ENCODE assay signal across 28 cellular contexts in genomic region chr5:142358648-142359047, GRCh38. TPM values are rescaled to one million over a fixed set of nuclear protein-coding genes. Genes with fewer than 3 reads are reported as not detected.
A peak's percentile ranks its signal among the peaks of the same experiment; 100 is the strongest.
DNase-seq lines count a peak whose midpoint lies in the region; ATAC-seq and TF ChIP-seq lines count a peak whose summit lies in the region.
"Had no signal": no experiment of that assay in that cellular context is flagged by ENCODE, and none has a peak within 500 bp of the region (broad histone marks: within the 10 kb centered on the region; RNA-seq: fewer than 3 reads in every experiment).

No MANE protein-coding gene starts in this region.

- no peaks in the 10 kb centered on the region for H4K20me1 ChIP-seq in PC-9 (ENCODE audit: insufficient read depth)

- no CpG with 5 or more reads among the region's 5 CpGs for WGBS in mesendoderm (ENCODE audit: extremely low coverage, insufficient coverage, low lambda C conversion rate)

- H3K79me2 ChIP-seq in PC-9 (ENCODE audit: low read depth) (peaks cover 17% of the 10 kb centered on the region), mesendoderm (ENCODE audit: control insufficient read depth, insufficient read depth, low read length) (no peaks in the 10 kb centered on the region)

- H3K4ac ChIP-seq in mesendoderm (ENCODE audit: low read depth, low read length), result peak overlapping the region; percentile 89

- H3K27ac ChIP-seq in PC-9 (no peak overlapping the region), mesendoderm (ENCODE audit: low read depth, low read length) (no peak overlapping the region)
- H3K27ac ChIP-seq: foreskin keratinocyte, WERI-Rb-1 had no signal

- H3F3A ChIP-seq in PC-9 (ENCODE audit: insufficient read depth, low read depth), result peaks cover 56% of the 10 kb centered on the region

- peak overlapping the region; percentile 95 for H3K27ac Mint-ChIP-seq in stimulated activated effector memory CD8-positive, alpha-beta T cell treated with anti-CD3 and anti-CD28 coated beads, Interleukin-12 subunit alpha, Interleukin-12 subunit beta, amount 100 ng/mL, for 72 hours

- CTCF ChIA-PET in PC-9 (lab: Charles Lee), result no interaction called here

- DNase-seq in cardiac septum (ENCODE audit: low spot score), result peak; percentile 50
- no peak for DNase-seq in left cardiac atrium
- DNase-seq in PC-9, result no peak
- DNase-seq in mesendoderm, result no peak
- no peak for DNase-seq in stimulated activated effector memory CD8-positive, alpha-beta T cell treated with anti-CD3 and anti-CD28 coated beads, Interleukin-12 subunit alpha, Interleukin-12 subunit beta, amount 100 ng/mL, for 72 hours (ENCODE audit: low spot score in 2 of 2)
- DNase-seq in DMS153 (lab: John Stamatoyannopoulos, UW), result no peak
- DNase-seq in stimulated activated naive CD4-positive, alpha-beta T cell treated with Interleukin-2 at 50 U/mL for 16 hours (lab: John Stamatoyannopoulos, UW), result no peak
- no peak for DNase-seq in activated CD4-positive, alpha-beta T cell treated with anti-CD3 and anti-CD28 coated beads, Interleukin-2, amount 50 U/mL, for 4 hours
- DNase-seq: activated naive CD4-positive, alpha-beta T cell treated with Interleukin-2 at 50 U/mL for 16 hours; activated T-cell treated with anti-CD3 and anti-CD28 coated beads, Interleukin-2, amount 50 U/mL, for 48 hours; amniotic stem cell; cerebellar nuclear complex; foreskin keratinocyte; HCEC 1CT; heart right ventricle; NCI-H1694; NCI-H446 treated with DMSO at 0.1 percent for 48 hours; NCI-H774; right cardiac atrium; stimulated activated CD4-positive, alpha-beta T cell treated with anti-CD3 and anti-CD28 coated beads, Interleukin-4, amount 100 ng/mL, for 24 hours; trophoblast cell; WERI-Rb-1 had no signal

- H3K9ac ChIP-seq in mesendoderm (ENCODE audit: low read length), result no peak overlapping the region

- intact Hi-C loops in cardiac septum (cut with DNase I) (loop anchor here (5.0 kb wide), 1 partner anchor 339 kb away; no protein-coding TSS in a partner anchor), left cardiac atrium (cut with DNase I) (loop anchor here in 1 of 2 donors (5.0 kb wide), 1 partner anchor 36 kb away; no protein-coding TSS in a partner anchor), PC-9 (cut with micrococcal nuclease; ENCODE audit: unreplicated experiment) (no loop called here)

- peaks cover 44% of the 10 kb centered on the region for H3K4me1 Mint-ChIP-seq in stimulated activated effector memory CD8-positive, alpha-beta T cell treated with anti-CD3 and anti-CD28 coated beads, Interleukin-12 subunit alpha, Interleukin-12 subunit beta, amount 100 ng/mL, for 72 hours

- no TSS peak for BruUV-seq in PC-9 (replicated peaks; lab: Mats Ljungman, UMichigan)

- H3K9me3 ChIP-seq in PC-9 (ENCODE audit: insufficient read depth, low read depth), result no peaks in the 10 kb centered on the region
- H3K9me3 ChIP-seq: heart right ventricle, neutrophil had no signal

- no peak overlapping the region for H2AFZ ChIP-seq in PC-9

- no peak overlapping the region for H4K5ac ChIP-seq in mesendoderm (ENCODE audit: low read length)

- H2BK15ac ChIP-seq in mesendoderm (replicated peaks; ENCODE audit: low read depth), result no peak overlapping the region

- peak overlapping the region; percentile 90 for H2AK5ac ChIP-seq in mesendoderm (ENCODE audit: low read length)

- H3K18ac ChIP-seq in mesendoderm (ENCODE audit: low read length), result peak overlapping the region; percentile 97

- H3K9me2 ChIP-seq in PC-9 (ENCODE audit: insufficient read depth), result no peaks in the 10 kb centered on the region

- POLR2A ChIA-PET in PC-9 (lab: Charles Lee; ENCODE audit: unreplicated experiment), result no interaction called here

- no peak overlapping the region for H3K4me3 Mint-ChIP-seq in stimulated activated effector memory CD8-positive, alpha-beta T cell treated with anti-CD3 and anti-CD28 coated beads, Interleukin-12 subunit alpha, Interleukin-12 subunit beta, amount 100 ng/mL, for 72 hours

- no peak overlapping the region for H3K4me3 ChIP-seq in PC-9
- H3K4me3 ChIP-seq in mesendoderm (ENCODE audit: low read length), result no peak overlapping the region
- H3K4me3 ChIP-seq: GM12878 had no signal

- H3K36me3 ChIP-seq in PC-9 (ENCODE audit: low read depth), result no peaks in the 10 kb centered on the region
- H3K36me3 ChIP-seq in mesendoderm (ENCODE audit: control insufficient read depth, insufficient read depth, low read length), result no peaks in the 10 kb centered on the region
- H3K36me3 ChIP-seq: heart right ventricle, neutrophil, WERI-Rb-1 had no signal

- peak overlapping the region; percentile 75 for H3K56ac ChIP-seq in mesendoderm (ENCODE audit: low read length)

- H3K4me2 ChIP-seq in PC-9, result peak overlapping the region; percentile 71; the same call in 1 of the 2 replicates
- H3K4me2 ChIP-seq in mesendoderm (ENCODE audit: low read length), result no peak overlapping the region

- no peak overlapping the region for H4K8ac ChIP-seq in mesendoderm (ENCODE audit: low read depth, low read length)

- no peak for ATAC-seq in left cardiac atrium
- no peak for ATAC-seq in stimulated activated effector memory CD8-positive, alpha-beta T cell treated with anti-CD3 and anti-CD28 coated beads, Interleukin-12 subunit alpha, Interleukin-12 subunit beta, amount 100 ng/mL, for 72 hours
- ATAC-seq: esophagus mucosa, foreskin keratinocyte, GM12878, heart right ventricle, right cardiac atrium had no signal

- H3K9me3 Mint-ChIP-seq in stimulated activated effector memory CD8-positive, alpha-beta T cell treated with anti-CD3 and anti-CD28 coated beads, Interleukin-12 subunit alpha, Interleukin-12 subunit beta, amount 100 ng/mL, for 72 hours, result no peaks in the 10 kb centered on the region
- H3K9me3 Mint-ChIP-seq: activated CD4-positive, alpha-beta T cell treated with anti-CD3 and anti-CD28 coated beads, Interleukin-2, amount 10 ng/mL, durations not matched to agents 24 days and 14 days had no signal

- H3K4me1 ChIP-seq in PC-9 (replicated peaks; ENCODE audit: insufficient read depth) (peaks cover 77% of the 10 kb centered on the region), mesendoderm (ENCODE audit: control insufficient read depth, low read depth, low read length) (peaks cover 26% of the 10 kb centered on the region)

- H2BK120ac ChIP-seq in mesendoderm (ENCODE audit: low read depth, low read length), result peak overlapping the region; percentile 79

- H3K27me3 ChIP-seq in PC-9 (ENCODE audit: insufficient read depth, low read depth) (no peaks in the 10 kb centered on the region), mesendoderm (ENCODE audit: insufficient read depth, low read length, poor library complexity) (no peaks in the 10 kb centered on the region)
- H3K27me3 ChIP-seq: foreskin keratinocyte had no signal

- H3K79me1 ChIP-seq in mesendoderm (ENCODE audit: low read length), result peaks cover 2% of the 10 kb centered on the region

- no peak for TF ChIP-seq CTCF in PC-9 (conservative IDR thresholded peaks at IDR 0.05)

- H3K23ac ChIP-seq in mesendoderm (ENCODE audit: low read length), result peak overlapping the region; percentile 72

- peak overlapping the region; percentile 76 for H2BK5ac ChIP-seq in mesendoderm (ENCODE audit: low read length)

- peaks cover 17% of the 10 kb centered on the region for H3K36me3 Mint-ChIP-seq in stimulated activated effector memory CD8-positive, alpha-beta T cell treated with anti-CD3 and anti-CD28 coated beads, Interleukin-12 subunit alpha, Interleukin-12 subunit beta, amount 100 ng/mL, for 72 hours
- H3K36me3 Mint-ChIP-seq: brain had no signal

RNA-seq across cellular contexts. Expression of gene SPRY4, which starts 33.8 kb away (rescaled TPM):
- total RNA-seq in cardiac septum (20.6 TPM), left cardiac atrium (10 to 100 TPM; 13.3 to 30.6 TPM), PC-9 (2021) (6.9 and 11.0 TPM in 2 replicates)
- polyA plus RNA-seq in mesendoderm (2013, experiment 1 of 2), result 72.5 TPM
- 71.1 TPM for polyA plus RNA-seq in mesendoderm (2013, experiment 2 of 2)
- total RNA-seq: B cell had no signal
